7 cellular contexts compared by ENCODE assay signal in the genomic region with DNA sequence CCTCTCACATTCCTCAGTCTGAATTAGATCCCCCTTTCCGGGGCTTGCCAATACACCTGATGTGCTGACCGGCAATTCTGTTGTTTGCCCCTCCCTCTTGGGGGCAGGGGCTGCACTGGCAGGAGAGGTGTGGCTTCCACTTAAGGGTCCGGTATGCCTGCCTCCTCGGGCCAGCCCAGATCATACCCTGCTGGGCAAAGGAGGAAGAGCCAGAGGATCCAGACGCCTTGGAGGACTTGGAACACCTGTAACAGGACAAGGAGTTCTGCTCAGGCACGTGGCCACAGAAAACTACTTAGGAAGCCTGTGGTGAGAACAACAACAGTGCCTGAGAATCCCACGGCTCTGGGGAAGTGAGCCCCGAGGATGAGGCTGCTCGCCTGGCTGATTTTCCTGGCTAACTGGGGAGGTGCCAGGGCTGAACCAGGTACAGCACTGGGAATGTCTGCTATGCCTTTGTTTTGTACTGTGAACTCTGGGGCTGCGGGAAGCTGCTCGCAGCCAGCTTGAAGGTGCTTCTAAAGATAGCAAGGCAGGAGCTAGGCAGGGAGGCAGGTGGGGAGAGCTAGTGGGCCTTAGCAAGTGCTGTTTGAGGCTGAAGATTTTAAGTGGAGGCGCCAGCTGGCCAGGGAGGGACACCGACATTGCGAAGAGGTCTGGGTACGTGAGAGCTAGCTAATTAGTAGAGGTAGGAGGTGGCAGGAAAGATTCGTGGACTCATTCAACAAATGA. TPM values are rescaled to one million over a fixed set of nuclear protein-coding genes. Genes with fewer than 3 reads are reported as not detected.
DNase-seq lines count a peak whose midpoint lies in the region; ATAC-seq lines count a peak whose summit lies in the region.

A gene with protein sequence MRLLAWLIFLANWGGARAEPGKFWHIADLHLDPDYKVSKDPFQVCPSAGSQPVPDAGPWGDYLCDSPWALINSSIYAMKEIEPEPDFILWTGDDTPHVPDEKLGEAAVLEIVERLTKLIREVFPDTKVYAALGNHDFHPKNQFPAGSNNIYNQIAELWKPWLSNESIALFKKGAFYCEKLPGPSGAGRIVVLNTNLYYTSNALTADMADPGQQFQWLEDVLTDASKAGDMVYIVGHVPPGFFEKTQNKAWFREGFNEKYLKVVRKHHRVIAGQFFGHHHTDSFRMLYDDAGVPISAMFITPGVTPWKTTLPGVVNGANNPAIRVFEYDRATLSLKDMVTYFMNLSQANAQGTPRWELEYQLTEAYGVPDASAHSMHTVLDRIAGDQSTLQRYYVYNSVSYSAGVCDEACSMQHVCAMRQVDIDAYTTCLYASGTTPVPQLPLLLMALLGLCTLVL (plus strand): TSS at position 183 of the 732 bp plus-strand sequence. CDS start 184 bp downstream, at position 367.

- in situ Hi-C loops in G401 (cut with HindIII; ENCODE audit: low sequenced_read_pairs), result no loop called here

- no peaks in the 10 kb centered on the region for H3K36me3 Mint-ChIP-seq in activated naive CD4-positive, alpha-beta T cell treated with anti-CD3 and anti-CD28 coated beads, Interleukin-2, amount 50 U/mL, for 72 hours

- H3K27ac Mint-ChIP-seq in activated naive CD4-positive, alpha-beta T cell treated with anti-CD3 and anti-CD28 coated beads, Interleukin-2, amount 50 U/mL, for 72 hours, result peak within 1 kb of the TSS in 1 of 2 donors; percentile 76

- DNase-seq in G401 (ENCODE audit: low spot score) (peak; percentile 55), NCI-H1105 (lab: John Stamatoyannopoulos, UW) (peak; percentile 11), left colon (peak; percentile 79 to 84), NCI-H1930 (lab: John Stamatoyannopoulos, UW) (no peak)
- no peak for DNase-seq in activated naive CD4-positive, alpha-beta T cell treated with anti-CD3 and anti-CD28 coated beads, Interleukin-2, amount 50 U/mL, for 72 hours (ENCODE audit: low spot score in 2 of 2)

- peak; percentile 59 to 77 for ATAC-seq in activated naive CD4-positive, alpha-beta T cell treated with anti-CD3 and anti-CD28 coated beads, Interleukin-2, amount 50 U/mL, for 72 hours
- ATAC-seq in left colon (peak; percentile 96), HG03457 (IDR thresholded peaks at IDR 0.05; ENCODE audit: unreplicated experiment) (no peak), GM18907 (IDR thresholded peaks at IDR 0.05; ENCODE audit: unreplicated experiment) (no peak)

- intact Hi-C loops in left colon (cut with DNase I, micrococcal nuclease), result no loop called here

- H3K9me3 Mint-ChIP-seq in activated naive CD4-positive, alpha-beta T cell treated with anti-CD3 and anti-CD28 coated beads, Interleukin-2, amount 50 U/mL, for 72 hours, result no peaks in the 10 kb centered on the region

RNA-seq across cellular contexts. Expression of the gene that starts here (rescaled TPM):
- total RNA-seq in G401 (2014; rRNA removed; shearing (Covaris generic)), result 0.68 and 2.0 TPM in 2 replicates
- 1 to 10 TPM in 1 of 2 donors, under 1 TPM in 1; 0.43 to 1.3 TPM for total RNA-seq in activated naive CD4-positive, alpha-beta T cell treated with anti-CD3 and anti-CD28 coated beads, Interleukin-2, amount 50 U/mL, for 72 hours
- total RNA-seq in left colon, result 10 to 100 TPM; 57.1 to 62.4 TPM

Comparison
In these comparisons a context has a peak if more than half of its experiments do, and no peak if none do; other contexts are left out.
1. RNA of the gene that starts here (total RNA-seq): 57.1 to 62.4 TPM in left colon; 0.43 to 1.3 TPM in activated naive CD4-positive, alpha-beta T cell treated with anti-CD3 and anti-CD28 coated beads, Interleukin-2, amount 50 U/mL, for 72 hours and 0.68 to 2.0 TPM in G401; every median in the first group is over 10 times any median in the second.
2. DNase-seq: peak in G401 (single experiment), NCI-H1105 (single experiment) and left colon (2 of 2); none in activated naive CD4-positive, alpha-beta T cell treated with anti-CD3 and anti-CD28 coated beads, Interleukin-2, amount 50 U/mL, for 72 hours (0 of 2) and NCI-H1930 (0 of 2).
3. ATAC-seq: peak in activated naive CD4-positive, alpha-beta T cell treated with anti-CD3 and anti-CD28 coated beads, Interleukin-2, amount 50 U/mL, for 72 hours (2 of 2) and left colon (single experiment); none in HG03457 (single experiment) and GM18907 (single experiment).